ENCODE assay signal across 31 cellular contexts in genomic region chr5:65952259-65952658, GRCh38.
"Had no signal": no experiment of that assay in that cellular context is flagged by ENCODE, and none has a peak within 500 bp of the region (broad histone marks: within the 10 kb centered on the region; RNA-seq: fewer than 3 reads in every experiment).

No MANE protein-coding gene starts in this region.

- H3K9me3 Mint-ChIP-seq: activated naive CD4-positive, alpha-beta T cell treated with anti-CD3 and anti-CD28 coated beads, Interleukin-2, amount 10 ng/mL, durations not matched to agents 7 days and 5 days; activated T-cell treated with anti-CD3 and anti-CD28 coated beads, Interleukin-2, amount 50 U/mL, for 24 hours; central memory CD8-positive, alpha-beta T cell; dendritic cell treated with granulocyte-macrophage colony-stimulating factor and Interleukin-4, amounts not matched to agents 40 ng/mL and 50 ng/mL, for 4 days; immature natural killer cell; natural killer cell treated with Interleukin-12 subunit alpha and Interleukin-12 subunit beta and Interleukin-15 and Interleukin-18, amount 100 ng/mL, for 72 hours; stimulated activated naive B cell treated with anti-CD40 and anti-IgM and Interleukin-4, amounts not matched to agents 10 μg/mL and 1 μg/mL and 100 μg/mL, for 72 hours; T-helper 1 cell treated with Interleukin-12 subunit alpha and Interleukin-12 subunit beta and Interleukin-4 antibody, amounts not matched to agents 30 μg/mL and 1 μg/mL, for 36 hours had no signal

- DNase-seq: activated CD4-positive, alpha-beta memory T cell treated with anti-CD3 and anti-CD28 coated beads, Interleukin-2, amount 10 ng/mL, durations not matched to agents 7 days and 5 days; activated CD4-positive, alpha-beta T cell treated with anti-CD3 and anti-CD28 coated beads for 1 hour; activated CD4-positive, alpha-beta T cell treated with anti-CD3 and anti-CD28 coated beads, Interleukin-2, amount 10 ng/mL, durations not matched to agents 7 days and 5 days; activated CD8-positive, alpha-beta memory T cell treated with anti-CD3 and anti-CD28 coated beads, Interleukin-2, amount 50 U/mL, for 48 hours; activated gamma-delta T cell; activated naive CD4-positive, alpha-beta T cell treated with anti-CD3 and anti-CD28 coated beads, Interleukin-2, amount 10 ng/mL, durations not matched to agents 7 days and 5 days; activated naive CD8-positive, alpha-beta T cell treated with anti-CD3 and anti-CD28 coated beads, Interleukin-2, amount 50 U/mL, for 24 hours; activated T-cell treated with anti-CD3 and anti-CD28 coated beads, Interleukin-2, amount 50 U/mL, for 24 hours; effector CD4-positive, alpha-beta T cell; foreskin keratinocyte; glutamatergic neuron; hypothalamus; immature natural killer cell; kidney; lower lobe of right lung; mesendoderm; stimulated activated CD4-positive, alpha-beta T cell treated with anti-CD3 and anti-CD28 coated beads, Interleukin-15, amount 100 ng/mL, for 24 hours; stimulated activated CD4-positive, alpha-beta T cell treated with anti-CD3 and anti-CD28 coated beads, Interleukin-2, amount 100 ng/mL, for 24 hours; stimulated activated naive B cell treated with anti-CD40 and anti-IgM and Interleukin-4, amounts not matched to agents 10 μg/mL and 1 μg/mL and 100 μg/mL, for 72 hours; stomach; SW 1271; T-helper 9 cell; thyroid gland; upper lobe of right lung had no signal

- H3K4me1 Mint-ChIP-seq: activated CD4-positive, alpha-beta memory T cell treated with anti-CD3 and anti-CD28 coated beads, Interleukin-2, amount 10 ng/mL, durations not matched to agents 7 days and 5 days; activated naive CD4-positive, alpha-beta T cell treated with anti-CD3 and anti-CD28 coated beads, Interleukin-2, amount 10 ng/mL, durations not matched to agents 7 days and 5 days had no signal

- H3K27me3 Mint-ChIP-seq: activated CD4-positive, alpha-beta memory T cell treated with anti-CD3 and anti-CD28 coated beads, Interleukin-2, amount 10 ng/mL, durations not matched to agents 7 days and 5 days; activated CD4-positive, alpha-beta T cell treated with anti-CD3 and anti-CD28 coated beads, Interleukin-2, amount 10 ng/mL, durations not matched to agents 7 days and 5 days; activated naive CD4-positive, alpha-beta T cell treated with anti-CD3 and anti-CD28 coated beads, Interleukin-2, amount 10 ng/mL, durations not matched to agents 7 days and 5 days; activated naive CD8-positive, alpha-beta T cell treated with anti-CD3 and anti-CD28 coated beads, Interleukin-2, amount 50 U/mL, for 24 hours; activated T-cell treated with anti-CD3 and anti-CD28 coated beads, Interleukin-2, amount 50 U/mL, for 24 hours; central memory CD8-positive, alpha-beta T cell; dendritic cell treated with granulocyte-macrophage colony-stimulating factor and Interleukin-4, amounts not matched to agents 40 ng/mL and 50 ng/mL, for 4 days; natural killer cell treated with Interleukin-12 subunit alpha and Interleukin-12 subunit beta and Interleukin-15 and Interleukin-18, amount 100 ng/mL, for 72 hours; stimulated activated naive B cell treated with anti-CD40 and anti-IgM and Interleukin-4, amounts not matched to agents 10 μg/mL and 1 μg/mL and 100 μg/mL, for 72 hours had no signal

- ATAC-seq: activated naive CD8-positive, alpha-beta T cell treated with anti-CD3 and anti-CD28 coated beads, Interleukin-2, amount 50 U/mL, for 24 hours; foreskin keratinocyte; lower lobe of right lung; natural killer cell treated with Interleukin-12 subunit alpha and Interleukin-12 subunit beta and Interleukin-15 and Interleukin-18, amount 100 ng/mL, for 72 hours; stimulated activated naive B cell treated with anti-CD40 and anti-IgM and Interleukin-4, amounts not matched to agents 10 μg/mL and 1 μg/mL and 100 μg/mL, for 72 hours; upper lobe of right lung; WTC11 had no signal

- H3K27me3 ChIP-seq: breast epithelium, esophagus muscularis mucosa, foreskin keratinocyte, stomach, thyroid gland, upper lobe of right lung had no signal

- H3K4me3 Mint-ChIP-seq: activated CD4-positive, alpha-beta memory T cell treated with anti-CD3 and anti-CD28 coated beads, Interleukin-2, amount 10 ng/mL, durations not matched to agents 7 days and 5 days; activated CD4-positive, alpha-beta T cell treated with anti-CD3 and anti-CD28 coated beads, Interleukin-2, amount 10 ng/mL, durations not matched to agents 7 days and 5 days; activated naive CD4-positive, alpha-beta T cell treated with anti-CD3 and anti-CD28 coated beads, Interleukin-2, amount 10 ng/mL, durations not matched to agents 7 days and 5 days; activated naive CD8-positive, alpha-beta T cell treated with anti-CD3 and anti-CD28 coated beads, Interleukin-2, amount 50 U/mL, for 24 hours; activated T-cell treated with anti-CD3 and anti-CD28 coated beads, Interleukin-2, amount 50 U/mL, for 24 hours; central memory CD8-positive, alpha-beta T cell; dendritic cell treated with granulocyte-macrophage colony-stimulating factor and Interleukin-4, amounts not matched to agents 40 ng/mL and 50 ng/mL, for 4 days; natural killer cell treated with Interleukin-12 subunit alpha and Interleukin-12 subunit beta and Interleukin-15 and Interleukin-18, amount 100 ng/mL, for 72 hours; stimulated activated naive B cell treated with anti-CD40 and anti-IgM and Interleukin-4, amounts not matched to agents 10 μg/mL and 1 μg/mL and 100 μg/mL, for 72 hours; T-helper 1 cell treated with Interleukin-12 subunit alpha and Interleukin-12 subunit beta and Interleukin-4 antibody, amounts not matched to agents 30 μg/mL and 1 μg/mL, for 36 hours; WTC11 had no signal

- H3K27ac ChIP-seq: breast epithelium, esophagus muscularis mucosa, foreskin keratinocyte, lower lobe of right lung, stomach, thyroid gland, upper lobe of right lung had no signal

- H3K27ac Mint-ChIP-seq: activated CD4-positive, alpha-beta memory T cell treated with anti-CD3 and anti-CD28 coated beads, Interleukin-2, amount 10 ng/mL, durations not matched to agents 7 days and 5 days; activated CD4-positive, alpha-beta T cell treated with anti-CD3 and anti-CD28 coated beads, Interleukin-2, amount 10 ng/mL, durations not matched to agents 7 days and 5 days; activated naive CD4-positive, alpha-beta T cell treated with anti-CD3 and anti-CD28 coated beads, Interleukin-2, amount 10 ng/mL, durations not matched to agents 7 days and 5 days; activated naive CD8-positive, alpha-beta T cell treated with anti-CD3 and anti-CD28 coated beads, Interleukin-2, amount 50 U/mL, for 24 hours; activated T-cell treated with anti-CD3 and anti-CD28 coated beads, Interleukin-2, amount 50 U/mL, for 24 hours; dendritic cell treated with granulocyte-macrophage colony-stimulating factor and Interleukin-4, amounts not matched to agents 40 ng/mL and 50 ng/mL, for 4 days; immature natural killer cell; natural killer cell treated with Interleukin-12 subunit alpha and Interleukin-12 subunit beta and Interleukin-15 and Interleukin-18, amount 100 ng/mL, for 72 hours; stimulated activated naive B cell treated with anti-CD40 and anti-IgM and Interleukin-4, amounts not matched to agents 10 μg/mL and 1 μg/mL and 100 μg/mL, for 72 hours; T-helper 1 cell treated with Interleukin-12 subunit alpha and Interleukin-12 subunit beta and Interleukin-4 antibody, amounts not matched to agents 30 μg/mL and 1 μg/mL, for 36 hours; WTC11 had no signal

- H3K9me3 ChIP-seq: breast epithelium, esophagus muscularis mucosa, lower lobe of right lung, stomach, thyroid gland, upper lobe of right lung had no signal

- H3K36me3 Mint-ChIP-seq: immature natural killer cell; natural killer cell treated with Interleukin-12 subunit alpha and Interleukin-12 subunit beta and Interleukin-15 and Interleukin-18, amount 100 ng/mL, for 72 hours had no signal
